Comparison of ENCODE assay signal across 29 cellular contexts in genomic region chr10:71436268-71436922, GRCh38. TPM values are rescaled to one million over a fixed set of nuclear protein-coding genes. Genes with fewer than 3 reads are reported as not detected.
DNase-seq lines count a peak whose midpoint lies in the region; ATAC-seq, FAIRE-seq and TF ChIP-seq lines count a peak whose summit lies in the region.
"Had no signal": no experiment of that assay in that cellular context is flagged by ENCODE, and none has a peak within 500 bp of the region (broad histone marks: within the 10 kb centered on the region; RNA-seq: fewer than 3 reads in every experiment).

No MANE protein-coding gene starts in this region.

- peaks cover 57% of the 10 kb centered on the region for H3K4me1 ChIP-seq in left ventricle myocardium inferior
- H3K4me1 ChIP-seq: breast epithelium, Caco-2, colonic mucosa had no signal

- H3K27me3 ChIP-seq in left ventricle myocardium inferior (ENCODE audit: low read depth) = no peaks in the 10 kb centered on the region
- H3K27me3 ChIP-seq: breast epithelium, colonic mucosa, transverse colon had no signal

- H3K36me3 Mint-ChIP-seq in natural killer cell = no peaks in the 10 kb centered on the region
- H3K36me3 Mint-ChIP-seq: activated naive CD4-positive, alpha-beta T cell treated with anti-CD3 and anti-CD28 coated beads, Interleukin-2, amount 50 U/mL, for 24 hours; naive thymus-derived CD8-positive, alpha-beta T cell had no signal

- H3K27me3 Mint-ChIP-seq in natural killer cell (ENCODE audit: low read depth in 2 of 2) = peaks cover 7 to 18% of the 10 kb centered on the region in 2 donors
- H3K27me3 Mint-ChIP-seq: activated CD4-positive, alpha-beta memory T cell treated with anti-CD3 and anti-CD28 coated beads, Interleukin-2, amount 10 ng/mL, durations not matched to agents 7 days and 5 days; activated naive CD4-positive, alpha-beta T cell treated with anti-CD3 and anti-CD28 coated beads, Interleukin-2, amount 50 U/mL, for 24 hours had no signal

- H3K27ac ChIP-seq in left ventricle myocardium inferior (replicated peaks) = peak overlapping the region; percentile 87
- H3K27ac ChIP-seq: breast epithelium, C4-2B, colonic mucosa, transverse colon had no signal

- H3K4me3 ChIP-seq in cardiac fibroblast (replicated peaks in 1 of 2; ENCODE audit: low read depth in 2 of 2, low read length in 2 of 2) (no peak overlapping the region), left ventricle myocardium inferior (no peak overlapping the region)
- H3K4me3 ChIP-seq: breast epithelium, colonic mucosa, transverse colon had no signal

- no peaks in the 10 kb centered on the region for H3K9me3 Mint-ChIP-seq in natural killer cell
- H3K9me3 Mint-ChIP-seq: activated CD4-positive, alpha-beta memory T cell treated with anti-CD3 and anti-CD28 coated beads, Interleukin-2, amount 10 ng/mL, durations not matched to agents 7 days and 5 days; activated naive CD4-positive, alpha-beta T cell treated with anti-CD3 and anti-CD28 coated beads, Interleukin-2, amount 50 U/mL, for 24 hours; naive thymus-derived CD8-positive, alpha-beta T cell had no signal

- TF ChIP-seq CTCF in cardiac fibroblast (IDR thresholded peaks at IDR 0.05; ENCODE audit: low read depth, low read length) (no peak), left ventricle myocardium inferior (IDR thresholded peaks at IDR 0.05; ENCODE audit: borderline replicate concordance) (no peak), natural killer cell (IDR thresholded peaks at IDR 0.05) (no peak)

- DNase-seq in Right ventricle myocardium superior (no peak), Right ventricle myocardium inferior (ENCODE audit: missing footprints) (no peak), cardiac fibroblast (ENCODE audit: low read depth in 2 of 2) (peak; percentile 3 to 5), left ventricle myocardium inferior (no peak), urothelium cell line (ENCODE audit: low spot score) (no peak), natural killer cell (no peak), middle frontal gyrus (ENCODE audit: extremely low spot score, low spot score) (no peak)
- DNase-seq: activated CD4-positive, alpha-beta memory T cell treated with anti-CD3 and anti-CD28 coated beads, Interleukin-2, amount 10 ng/mL, durations not matched to agents 7 days and 5 days; colonic mucosa; midbrain; NCI-H1092; NCI-H187 treated with DMSO at 0.1 percent for 48 hours; NCI-H2171 treated with DMSO at 0.1 percent for 48 hours; NCI-H524 treated with DMSO at 0.1 percent for 48 hours; NK-92 treated with Interleukin-12 subunit alpha and Interleukin-12 subunit beta, amount 100 ng/mL, for 24 hours; stimulated activated CD4-positive, alpha-beta T cell treated with anti-CD3 and anti-CD28 coated beads, Interleukin-2, amount 100 ng/mL, for 24 hours; transverse colon had no signal

- peaks cover 17 to 23% of the 10 kb centered on the region in 2 donors for H3K4me1 Mint-ChIP-seq in natural killer cell
- H3K4me1 Mint-ChIP-seq: activated naive CD4-positive, alpha-beta T cell treated with anti-CD3 and anti-CD28 coated beads, Interleukin-2, amount 50 U/mL, for 24 hours had no signal

- H3K36me3 ChIP-seq in left ventricle myocardium inferior = no peaks in the 10 kb centered on the region
- H3K36me3 ChIP-seq: breast epithelium, colonic mucosa, transverse colon had no signal

- FAIRE-seq in urothelium cell line (lab: Jason Lieb, UNC) = peak; percentile 23
- FAIRE-seq: endometrium, GM18507, keratinocyte, TTC549 had no signal

- no peak overlapping the region for H3K4me3 Mint-ChIP-seq in natural killer cell
- H3K4me3 Mint-ChIP-seq: activated CD4-positive, alpha-beta memory T cell treated with anti-CD3 and anti-CD28 coated beads, Interleukin-2, amount 10 ng/mL, durations not matched to agents 7 days and 5 days; activated naive CD4-positive, alpha-beta T cell treated with anti-CD3 and anti-CD28 coated beads, Interleukin-2, amount 50 U/mL, for 24 hours; naive thymus-derived CD8-positive, alpha-beta T cell had no signal

- intact Hi-C loops in Right ventricle myocardium superior (cut with DNase I) (no loop called here), Right ventricle myocardium inferior (cut with DNase I) (no loop called here), left ventricle myocardium inferior (cut with micrococcal nuclease) (no loop called here), natural killer cell (cut with micrococcal nuclease) (no loop called here)

- H3K9me3 ChIP-seq in left ventricle myocardium inferior (replicated peaks) = no peaks in the 10 kb centered on the region
- H3K9me3 ChIP-seq: breast epithelium, Caco-2, colonic mucosa, transverse colon had no signal

- H3K27ac Mint-ChIP-seq in natural killer cell = no peak overlapping the region
- H3K27ac Mint-ChIP-seq: activated CD4-positive, alpha-beta memory T cell treated with anti-CD3 and anti-CD28 coated beads, Interleukin-2, amount 10 ng/mL, durations not matched to agents 7 days and 5 days; activated naive CD4-positive, alpha-beta T cell treated with anti-CD3 and anti-CD28 coated beads, Interleukin-2, amount 50 U/mL, for 24 hours had no signal

- peak; percentile 43 for ATAC-seq in Right ventricle myocardium superior (ENCODE audit: poor library complexity)
- ATAC-seq in Right ventricle myocardium inferior = no peak
- ATAC-seq in GM19397 (IDR thresholded peaks at IDR 0.05; ENCODE audit: unreplicated experiment) = no peak
- no peak for ATAC-seq in natural killer cell
- ATAC-seq: naive thymus-derived CD8-positive, alpha-beta T cell had no signal

RNA-seq across cellular contexts. Expression of gene CDH23, which starts 39.7 kb away (rescaled TPM):
- total RNA-seq in Right ventricle myocardium superior (3.7 TPM), Right ventricle myocardium inferior (4.8 TPM), left ventricle myocardium inferior (4.5 TPM), natural killer cell (1 to 10 TPM; 1.2 to 6.0 (median 4.3) TPM)
- total RNA-seq: osteocyte, renal cortical epithelial cell had no signal

Comparison
In these comparisons a context has a peak if more than half of its experiments do, and no peak if none do; other contexts are left out.
1. DNase-seq: peak in cardiac fibroblast (2 of 2); none in Right ventricle myocardium superior (single experiment), Right ventricle myocardium inferior (single experiment), left ventricle myocardium inferior (single experiment), urothelium cell line (single experiment), natural killer cell (single experiment) and middle frontal gyrus (single experiment).